8 cellular contexts compared by ENCODE assay signal in genomic region chr10:31836569-31837406, GRCh38.
A peak's percentile ranks its signal among the peaks of the same experiment; 100 is the strongest.
DNase-seq lines count a peak whose midpoint lies in the region; ATAC-seq and TF ChIP-seq lines count a peak whose summit lies in the region.

No MANE protein-coding gene starts in this region.

- H4K20me1 ChIP-seq in GM23338 (replicated peaks; ENCODE audit: insufficient read depth): no peaks in the 10 kb centered on the region
- H4K20me1 ChIP-seq in PC-9 (ENCODE audit: insufficient read depth): no peaks in the 10 kb centered on the region

- H3K4me1 ChIP-seq in GM23338 (ENCODE audit: insufficient read depth): peaks cover 4% of the 10 kb centered on the region; the same call in 1 of the 2 replicates
- H3K4me1 ChIP-seq in PC-9 (replicated peaks; ENCODE audit: insufficient read depth): no peaks in the 10 kb centered on the region
- H3K4me1 ChIP-seq in prostate gland (replicated peaks): no peaks in the 10 kb centered on the region

- ATAC-seq in GM23338: peak; percentile 81
- ATAC-seq in sciatic nerve: no peak
- ATAC-seq in HG03354 (IDR thresholded peaks at IDR 0.05; ENCODE audit: poor library complexity, severe bottlenecking, unreplicated experiment): no peak
- no peak for ATAC-seq in HG03442 (IDR thresholded peaks at IDR 0.05; ENCODE audit: unreplicated experiment)

- no TSS peak for BruUV-seq in PC-9 (replicated peaks; lab: Mats Ljungman, UMichigan)

- no peak overlapping the region for H3K4me2 ChIP-seq in GM23338
- H3K4me2 ChIP-seq in PC-9: no peak overlapping the region

- H3K36me3 ChIP-seq in GM23338 (ENCODE audit: insufficient read depth) (no peaks in the 10 kb centered on the region), PC-9 (ENCODE audit: low read depth) (no peaks in the 10 kb centered on the region), prostate gland (no peaks in the 10 kb centered on the region)

- H3K9me2 ChIP-seq in GM23338 (ENCODE audit: insufficient read depth) (no peaks in the 10 kb centered on the region), PC-9 (ENCODE audit: insufficient read depth) (no peaks in the 10 kb centered on the region)

- no peak overlapping the region for H3K4me3 Mint-ChIP-seq in GM23338

- 0 out of 2 replicates have a peak overlapping the region, but pooled peaks have one; percentile 3 for H3K27ac ChIP-seq in GM23338 (ENCODE audit: low read depth)
- H3K27ac ChIP-seq in PC-9: no peak overlapping the region
- no peak overlapping the region for H3K27ac ChIP-seq in prostate gland

- POLR2A ChIA-PET in PC-9 (lab: Charles Lee; ENCODE audit: unreplicated experiment): interaction anchor here (0.7 kb wide), 1 partner anchor 802 kb away, joined by 7 read pairs; no protein-coding TSS in a partner anchor

- in situ Hi-C loops in Caki2 (cut with HindIII; ENCODE audit: low pct_unique_long_range_greater_than_20kb, low sequenced_read_pairs): no loop called here

- H3K9me3 Mint-ChIP-seq in GM23338: no peaks in the 10 kb centered on the region

- H3K79me2 ChIP-seq in GM23338 (replicated peaks; ENCODE audit: insufficient read depth): no peaks in the 10 kb centered on the region
- no peaks in the 10 kb centered on the region for H3K79me2 ChIP-seq in PC-9 (ENCODE audit: low read depth)

- 76% methylated on average over 9 of the region's 9 CpGs for WGBS in prostate gland

- peaks cover 19% of the 10 kb centered on the region for H3K4me1 Mint-ChIP-seq in GM23338

- peak overlapping the region; percentile 1; the same call in 1 of the 2 replicates for H3K27ac Mint-ChIP-seq in GM23338

- H2AFZ ChIP-seq in GM23338: no peak overlapping the region
- H2AFZ ChIP-seq in PC-9: no peak overlapping the region

- peak; percentile 18 for DNase-seq in Caki2 (ENCODE audit: low read depth)
- DNase-seq in GM23338 (ENCODE audit: low spot score): peak; percentile 87
- peak in 1 of 2 experiments; percentile 7 for DNase-seq in PC-9
- DNase-seq in fibroblast of gingiva (ENCODE audit: low read depth): peak; percentile 36
- DNase-seq in prostate gland (ENCODE audit: low spot score): no peak
- DNase-seq in sciatic nerve (ENCODE audit: low spot score): no peak

- H3F3A ChIP-seq in GM23338 (replicated peaks; ENCODE audit: low read depth) (no peaks in the 10 kb centered on the region), PC-9 (ENCODE audit: insufficient read depth, low read depth) (peaks cover 5% of the 10 kb centered on the region; the same call in 1 of the 2 replicates)

- CTCF ChIA-PET in PC-9 (lab: Charles Lee): interaction anchor here (0.6 kb wide), 2 partner anchors 169 to 1141 kb away, joined by 3 to 12 read pairs; no protein-coding TSS in a partner anchor

- H3K9me3 ChIP-seq in PC-9 (ENCODE audit: insufficient read depth, low read depth) (no peaks in the 10 kb centered on the region), prostate gland (no peaks in the 10 kb centered on the region)

- intact Hi-C loops in PC-9 (cut with micrococcal nuclease; ENCODE audit: unreplicated experiment) (no loop called here), prostate gland (cut with DNase I) (loop anchor here (10.0 kb wide), 1 partner anchor 108 kb away; no protein-coding TSS in a partner anchor), sciatic nerve (cut with DNase I) (no loop called here)

- TF ChIP-seq POLR2A in prostate gland (IDR thresholded peaks at IDR 0.05): no peak

- H3K27me3 Mint-ChIP-seq in GM23338 (ENCODE audit: insufficient read depth, low read depth, poor library complexity): no peaks in the 10 kb centered on the region

- H3K36me3 Mint-ChIP-seq in GM23338 (ENCODE audit: low read depth): peaks cover 2% of the 10 kb centered on the region; the same call in 1 of the 3 replicates

- no peak overlapping the region for H3K4me3 ChIP-seq in GM23338
- no peak overlapping the region for H3K4me3 ChIP-seq in PC-9
- H3K4me3 ChIP-seq in prostate gland: no peak overlapping the region

- TF ChIP-seq CTCF in GM23338 (conservative IDR thresholded peaks at IDR 0.05; ENCODE audit: low read depth in 2 of 2) (peak; percentile 78 to 84), PC-9 (conservative IDR thresholded peaks at IDR 0.05) (peak; percentile 60), prostate gland (IDR thresholded peaks at IDR 0.05) (peak in 3 of 4 experiments; percentile 30 to 47 (median 31))

- H3K27me3 ChIP-seq in GM23338 (ENCODE audit: insufficient read depth) (no peaks in the 10 kb centered on the region), PC-9 (ENCODE audit: insufficient read depth, low read depth) (no peaks in the 10 kb centered on the region), prostate gland (replicated peaks; ENCODE audit: insufficient read depth) (no peaks in the 10 kb centered on the region)

TF ChIP-seq in GM23338, 12 proteins besides CTCF, POLR2A, EP300 and RAD21:
- TF ChIP-seq ZNF114 (CRISPR knock-in tag; IDR thresholded peaks at IDR 0.05): no peak
- TF ChIP-seq EZH2 (IDR thresholded peaks at IDR 0.05; ENCODE audit: low read depth, unreplicated experiment): no peak
- TF ChIP-seq, protein P1, sequence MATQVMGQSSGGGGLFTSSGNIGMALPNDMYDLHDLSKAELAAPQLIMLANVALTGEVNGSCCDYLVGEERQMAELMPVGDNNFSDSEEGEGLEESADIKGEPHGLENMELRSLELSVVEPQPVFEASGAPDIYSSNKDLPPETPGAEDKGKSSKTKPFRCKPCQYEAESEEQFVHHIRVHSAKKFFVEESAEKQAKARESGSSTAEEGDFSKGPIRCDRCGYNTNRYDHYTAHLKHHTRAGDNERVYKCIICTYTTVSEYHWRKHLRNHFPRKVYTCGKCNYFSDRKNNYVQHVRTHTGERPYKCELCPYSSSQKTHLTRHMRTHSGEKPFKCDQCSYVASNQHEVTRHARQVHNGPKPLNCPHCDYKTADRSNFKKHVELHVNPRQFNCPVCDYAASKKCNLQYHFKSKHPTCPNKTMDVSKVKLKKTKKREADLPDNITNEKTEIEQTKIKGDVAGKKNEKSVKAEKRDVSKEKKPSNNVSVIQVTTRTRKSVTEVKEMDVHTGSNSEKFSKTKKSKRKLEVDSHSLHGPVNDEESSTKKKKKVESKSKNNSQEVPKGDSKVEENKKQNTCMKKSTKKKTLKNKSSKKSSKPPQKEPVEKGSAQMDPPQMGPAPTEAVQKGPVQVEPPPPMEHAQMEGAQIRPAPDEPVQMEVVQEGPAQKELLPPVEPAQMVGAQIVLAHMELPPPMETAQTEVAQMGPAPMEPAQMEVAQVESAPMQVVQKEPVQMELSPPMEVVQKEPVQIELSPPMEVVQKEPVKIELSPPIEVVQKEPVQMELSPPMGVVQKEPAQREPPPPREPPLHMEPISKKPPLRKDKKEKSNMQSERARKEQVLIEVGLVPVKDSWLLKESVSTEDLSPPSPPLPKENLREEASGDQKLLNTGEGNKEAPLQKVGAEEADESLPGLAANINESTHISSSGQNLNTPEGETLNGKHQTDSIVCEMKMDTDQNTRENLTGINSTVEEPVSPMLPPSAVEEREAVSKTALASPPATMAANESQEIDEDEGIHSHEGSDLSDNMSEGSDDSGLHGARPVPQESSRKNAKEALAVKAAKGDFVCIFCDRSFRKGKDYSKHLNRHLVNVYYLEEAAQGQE (IDR thresholded peaks at IDR 0.05; ENCODE audit: unreplicated experiment): no peak
- TF ChIP-seq POLR2AphosphoS5 (IDR thresholded peaks at IDR 0.05; ENCODE audit: low read depth): no peak
- no peak for TF ChIP-seq EZH2phosphoT487 (IDR thresholded peaks at IDR 0.05; ENCODE audit: unreplicated experiment)
- TF ChIP-seq CREB1 (CRISPR knock-in tag; IDR thresholded peaks at IDR 0.05; ENCODE audit: low read depth): no peak
- TF ChIP-seq JUNB (IDR thresholded peaks at IDR 0.05; ENCODE audit: unreplicated experiment): no peak

Comparison
In these comparisons a context has a peak if more than half of its experiments do, and no peak if none do; other contexts are left out.
1. DNase-seq: peak in Caki2 (single experiment), GM23338 (single experiment) and fibroblast of gingiva (single experiment); none in prostate gland (single experiment) and sciatic nerve (single experiment).
2. CTCF ChIP-seq: peak in every context shown above with its lines; median percentile 81 in GM23338; 60 in PC-9; 31 in prostate gland.